Comparison of ENCODE assay signal across 1 cellular context in genomic region chr2:218870984-218871344, GRCh38.
TF ChIP-seq lines count a peak whose summit lies in the region.

No MANE protein-coding gene starts in this region.

TF ChIP-seq in SK-N-SH treated with all-trans-retinoic acid at 6 μM for 48 hours, 23 proteins besides CTCF, POLR2A, EP300 and RAD21:
- TF ChIP-seq, protein P1, sequence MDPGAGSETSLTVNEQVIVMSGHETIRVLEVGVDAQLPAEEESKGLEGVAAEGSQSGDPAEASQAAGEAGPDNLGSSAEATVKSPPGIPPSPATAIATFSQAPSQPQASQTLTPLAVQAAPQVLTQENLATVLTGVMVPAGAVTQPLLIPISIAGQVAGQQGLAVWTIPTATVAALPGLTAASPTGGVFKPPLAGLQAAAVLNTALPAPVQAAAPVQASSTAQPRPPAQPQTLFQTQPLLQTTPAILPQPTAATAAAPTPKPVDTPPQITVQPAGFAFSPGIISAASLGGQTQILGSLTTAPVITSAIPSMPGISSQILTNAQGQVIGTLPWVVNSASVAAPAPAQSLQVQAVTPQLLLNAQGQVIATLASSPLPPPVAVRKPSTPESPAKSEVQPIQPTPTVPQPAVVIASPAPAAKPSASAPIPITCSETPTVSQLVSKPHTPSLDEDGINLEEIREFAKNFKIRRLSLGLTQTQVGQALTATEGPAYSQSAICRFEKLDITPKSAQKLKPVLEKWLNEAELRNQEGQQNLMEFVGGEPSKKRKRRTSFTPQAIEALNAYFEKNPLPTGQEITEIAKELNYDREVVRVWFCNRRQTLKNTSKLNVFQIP (CRISPR knock-in tag; IDR thresholded peaks at IDR 0.05; ENCODE audit: borderline replicate concordance, low read depth): no peak
- TF ChIP-seq OSR1 (CRISPR knock-in tag; IDR thresholded peaks at IDR 0.05) (no peak), ZNF8 (CRISPR knock-in tag; IDR thresholded peaks at IDR 0.05) (no peak), PATZ1 (CRISPR knock-in tag; IDR thresholded peaks at IDR 0.05; ENCODE audit: borderline replicate concordance) (no peak), ISL1 (CRISPR knock-in tag; IDR thresholded peaks at IDR 0.05) (no peak), ZC3H10 (CRISPR knock-in tag; IDR thresholded peaks at IDR 0.05) (no peak), ZNF70 (CRISPR knock-in tag; IDR thresholded peaks at IDR 0.05) (no peak), ESRRG (CRISPR knock-in tag; IDR thresholded peaks at IDR 0.05) (no peak), TCF4 (CRISPR knock-in tag; IDR thresholded peaks at IDR 0.05; ENCODE audit: borderline replicate concordance) (no peak), ZFP30 (CRISPR knock-in tag; IDR thresholded peaks at IDR 0.05) (no peak)
